Comparison of ENCODE assay signal across 6 cellular contexts in the genomic region with DNA sequence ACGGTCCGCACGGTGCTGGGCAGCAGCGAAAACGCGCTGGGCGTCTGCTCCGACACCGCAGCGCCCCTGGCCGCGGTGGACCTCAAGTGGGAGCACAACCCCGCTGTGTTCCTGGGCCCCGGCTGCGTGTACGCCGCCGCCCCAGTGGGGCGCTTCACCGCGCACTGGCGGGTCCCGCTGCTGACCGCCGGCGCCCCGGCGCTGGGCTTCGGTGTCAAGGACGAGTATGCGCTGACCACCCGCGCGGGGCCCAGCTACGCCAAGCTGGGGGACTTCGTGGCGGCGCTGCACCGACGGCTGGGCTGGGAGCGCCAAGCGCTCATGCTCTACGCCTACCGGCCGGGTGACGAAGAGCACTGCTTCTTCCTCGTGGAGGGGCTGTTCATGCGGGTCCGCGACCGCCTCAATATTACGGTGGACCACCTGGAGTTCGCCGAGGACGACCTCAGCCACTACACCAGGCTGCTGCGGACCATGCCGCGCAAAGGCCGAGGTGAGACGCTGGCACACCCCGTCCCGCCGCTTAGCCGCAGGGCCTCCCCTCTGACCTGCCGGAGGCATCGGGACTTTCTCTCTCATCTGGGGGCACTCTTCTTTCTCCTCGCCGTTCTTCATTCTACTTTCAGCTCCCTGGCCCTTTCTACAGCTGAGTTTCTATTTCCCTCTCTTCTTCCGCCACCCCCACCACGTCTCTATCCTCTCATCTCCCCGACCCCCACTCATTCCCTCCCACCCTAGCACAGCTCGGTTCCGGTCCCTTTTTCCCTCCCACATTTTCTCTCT. TPM values are rescaled to one million over a fixed set of nuclear protein-coding genes. Genes with fewer than 3 reads are reported as not detected.
DNase-seq lines count a peak whose midpoint lies in the region; TF ChIP-seq lines count a peak whose summit lies in the region.

No MANE protein-coding gene starts in this region.

- no peaks in the 10 kb centered on the region; a peak in 1 of 22 replicates for H4K20me1 ChIP-seq in BLaER1 treated with 17β-estradiol and CSF1 and Interleukin-3, amounts not matched to agents 10 nM and 100 nM

- peaks cover 21 to 35% (median 30%) of the 10 kb centered on the region in 10 experiments for H3K4me1 ChIP-seq in BLaER1 treated with 17β-estradiol and CSF1 and Interleukin-3, amounts not matched to agents 10 nM and 100 nM
- H3K4me1 ChIP-seq in cardiac muscle cell (ENCODE audit: low read depth) (peaks cover 2% of the 10 kb centered on the region), suprapubic skin (peaks cover 26% of the 10 kb centered on the region)

- H3K9ac ChIP-seq in BLaER1 treated with 17β-estradiol and CSF1 and Interleukin-3, amounts not matched to agents 10 nM and 100 nM, result peak overlapping the region; percentile 20 to 73 (median 66); a peak in 21 of 22 replicates

- 11% methylated on average over 26 of the region's 73 CpGs for WGBS in suprapubic skin

- H3K9me3 ChIP-seq in BLaER1 treated with 17β-estradiol and CSF1 and Interleukin-3, amounts not matched to agents 10 nM and 100 nM (replicated peaks in 1 of 11), result no peaks in the 10 kb centered on the region
- no peaks in the 10 kb centered on the region for H3K9me3 ChIP-seq in cardiac muscle cell (ENCODE audit: low read depth)
- no peaks in the 10 kb centered on the region for H3K9me3 ChIP-seq in suprapubic skin

- DNase-seq in T-helper 9 cell (peak; percentile 16), cardiac muscle cell (ENCODE audit: low read depth in 1 of 2, low spot score in 1 of 2) (peak; percentile 33 to 55), suprapubic skin (ENCODE audit: low spot score in 2 of 2) (no peak), NCI-H2029 (lab: John Stamatoyannopoulos, UW) (no peak), GDM1 (lab: John Stamatoyannopoulos, UW) (no peak)

- no peaks in the 10 kb centered on the region for H3K36me3 ChIP-seq in BLaER1 treated with 17β-estradiol and CSF1 and Interleukin-3, amounts not matched to agents 10 nM and 100 nM
- H3K36me3 ChIP-seq in cardiac muscle cell, result no peaks in the 10 kb centered on the region
- peaks cover 5% of the 10 kb centered on the region for H3K36me3 ChIP-seq in suprapubic skin

- TF ChIP-seq EP300 in suprapubic skin (IDR thresholded peaks at IDR 0.05), result no peak

- TF ChIP-seq POLR2A in suprapubic skin (IDR thresholded peaks at IDR 0.05), result no peak

- H3K4me2 ChIP-seq in BLaER1 treated with 17β-estradiol and CSF1 and Interleukin-3, amounts not matched to agents 10 nM and 100 nM, result peak overlapping the region; percentile 88 to 99 (median 96)

- peak; percentile 25 for TF ChIP-seq CTCF in cardiac muscle cell (IDR thresholded peaks at IDR 0.05; ENCODE audit: low read depth, low read length)
- TF ChIP-seq CTCF in suprapubic skin (IDR thresholded peaks at IDR 0.05), result peak; percentile 7 to 9

- H3K4me3 ChIP-seq in BLaER1 treated with 17β-estradiol and CSF1 and Interleukin-3, amounts not matched to agents 10 nM and 100 nM, result peak overlapping the region; percentile 49 to 71 (median 62)
- H3K4me3 ChIP-seq in cardiac muscle cell, result peak overlapping the region; percentile 26
- H3K4me3 ChIP-seq in suprapubic skin, result peak overlapping the region; percentile 50

- H3K27me3 ChIP-seq in BLaER1 treated with 17β-estradiol and CSF1 and Interleukin-3, amounts not matched to agents 10 nM and 100 nM, result peaks cover 39 to 54% (median 44%) of the 10 kb centered on the region in 11 experiments
- H3K27me3 ChIP-seq in cardiac muscle cell (peaks cover 43% of the 10 kb centered on the region), suprapubic skin (peaks cover 13% of the 10 kb centered on the region)

- peak overlapping the region in 8 of 11 experiments; percentile 31 to 68 (median 52); a peak in 14 of 22 replicates for H3K27ac ChIP-seq in BLaER1 treated with 17β-estradiol and CSF1 and Interleukin-3, amounts not matched to agents 10 nM and 100 nM
- no peak overlapping the region for H3K27ac ChIP-seq in cardiac muscle cell
- H3K27ac ChIP-seq in suprapubic skin, result peak overlapping the region; percentile 34

RNA-seq across cellular contexts. Expression of gene NPR1, which starts 1.0 kb away (rescaled TPM):
- total RNA-seq in cardiac muscle cell (1.1 and 1.4 TPM in 2 replicates), suprapubic skin (10 to 100 TPM in 1 of 4 donors, 1 to 10 TPM in 3; 4.7 to 19.2 (median 6.9) TPM)
- polyA plus RNA-seq in cardiac muscle cell, result 1.7 and 3.9 TPM in 2 replicates

RNA-seq across cellular contexts. Expression of gene ILF2, which starts 8.7 kb away (rescaled TPM):
- total RNA-seq in cardiac muscle cell, result 174 and 200 TPM in 2 replicates
- 276 and 294 TPM in 2 replicates for polyA plus RNA-seq in cardiac muscle cell
- total RNA-seq in suprapubic skin, result 100 to 1,000 TPM in 3 of 4 donors, 10 to 100 TPM in 1; 68.2 to 149 (median 127) TPM

RNA-seq across cellular contexts. Expression of gene SNAPIN, which starts 21.0 kb away (rescaled TPM):
- total RNA-seq in cardiac muscle cell (56.1 and 83.4 TPM in 2 replicates), suprapubic skin (10 to 100 TPM; 33.6 to 41.1 (median 35.6) TPM)
- polyA plus RNA-seq in cardiac muscle cell, result 113 and 115 TPM in 2 replicates

RNA-seq across cellular contexts. Expression of gene CHTOP, which starts 45.7 kb away (rescaled TPM):
- 71.0 and 78.0 TPM in 2 replicates for total RNA-seq in cardiac muscle cell
- polyA plus RNA-seq in cardiac muscle cell, result 94.3 and 104 TPM in 2 replicates
- total RNA-seq in suprapubic skin, result 10 to 100 TPM; 56.8 to 78.1 (median 58.2) TPM

RNA-seq across cellular contexts. Expression of gene INTS3, which starts 48.3 kb away (rescaled TPM):
- total RNA-seq in cardiac muscle cell (45.4 and 73.5 TPM in 2 replicates), suprapubic skin (10 to 100 TPM; 38.3 to 75.4 (median 43.9) TPM)
- polyA plus RNA-seq in cardiac muscle cell, result 39.7 and 60.5 TPM in 2 replicates

Comparison
In these comparisons a context has a peak if more than half of its experiments do, and no peak if none do; other contexts are left out.
1. DNase-seq: peak in T-helper 9 cell (single experiment) and cardiac muscle cell (2 of 2); none in suprapubic skin (0 of 2), NCI-H2029 (single experiment) and GDM1 (single experiment).
2. Peak in every context shown above with its lines, with median percentiles within 50 percentile points of each other: H3K4me3 ChIP-seq.